ENCODE assay signal across 7 cellular contexts in the genomic region with DNA sequence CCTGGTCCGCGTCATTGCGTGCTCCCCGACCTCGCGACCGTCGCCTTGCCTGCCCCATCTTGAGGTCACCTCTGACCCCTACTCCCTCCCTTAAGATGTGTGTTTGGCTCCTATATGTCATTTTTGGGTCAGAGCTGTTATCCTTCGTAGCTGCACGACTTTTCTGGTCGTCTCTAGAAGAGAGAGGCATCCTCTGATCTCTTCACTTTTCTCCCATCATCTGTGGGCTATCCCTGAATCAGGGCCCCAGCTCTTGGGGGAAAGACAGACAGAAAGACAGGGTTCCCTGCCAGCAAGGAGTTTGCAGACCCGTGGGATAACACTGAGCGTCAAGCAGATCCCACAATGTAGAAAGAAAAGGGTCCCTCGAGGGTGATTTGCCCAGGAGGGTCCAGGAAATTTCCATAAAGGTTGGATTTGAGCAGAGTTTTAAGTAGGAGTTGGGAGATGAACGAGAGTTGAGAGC. TPM values are rescaled to one million over a fixed set of nuclear protein-coding genes. Genes with fewer than 3 reads are reported as not detected.
DNase-seq lines count a peak whose midpoint lies in the region; FAIRE-seq and TF ChIP-seq lines count a peak whose summit lies in the region.

No MANE protein-coding gene starts in this region.

- TF ChIP-seq EP300 in suprapubic skin (IDR thresholded peaks at IDR 0.05): no peak

- H3K4me1 ChIP-seq in HUES48 (ENCODE audit: control insufficient read depth, insufficient read depth, low read length) (peaks cover 3% of the 10 kb centered on the region; the same call in 1 of the 2 replicates), kidney (ENCODE audit: control insufficient read depth in 1 of 2, insufficient read depth in 1 of 2, low read depth in 1 of 2, low read length in 2 of 2) (peaks cover 18 to 23% of the 10 kb centered on the region in 2 donors), suprapubic skin (peaks cover 46% of the 10 kb centered on the region)

- no peak for TF ChIP-seq CTCF in kidney (IDR thresholded peaks at IDR 0.05; ENCODE audit: borderline replicate concordance, extremely low read depth, insufficient read depth)
- TF ChIP-seq CTCF in suprapubic skin (IDR thresholded peaks at IDR 0.05): no peak

- H3K9me3 Mint-ChIP-seq in activated naive CD8-positive, alpha-beta T cell treated with anti-CD3 and anti-CD28 coated beads for 36 hours: no peaks in the 10 kb centered on the region

- 4% methylated on average over 15 of the region's 15 CpGs for WGBS in suprapubic skin

- intact Hi-C loops in kidney (cut with DNase I): no loop called here

- H3K27ac ChIP-seq in HUES48 (ENCODE audit: low read depth, low read length) (no peak overlapping the region), kidney (ENCODE audit: low read depth in 2 of 2, low read length in 2 of 2) (peak overlapping the region; percentile 35 to 82), suprapubic skin (peak overlapping the region; percentile 94)

- FAIRE-seq in kidney (lab: Jason Lieb, UNC): no peak

- H3K36me3 ChIP-seq in HUES48 (ENCODE audit: control insufficient read depth, insufficient read depth, low read length) (no peaks in the 10 kb centered on the region), kidney (ENCODE audit: control insufficient read depth in 1 of 2, insufficient read depth in 2 of 2, low read length in 2 of 2) (no peaks in the 10 kb centered on the region), suprapubic skin (no peaks in the 10 kb centered on the region)

- peak overlapping the region; percentile 35 for H3K9ac ChIP-seq in HUES48 (ENCODE audit: low read depth, low read length)
- H3K9ac ChIP-seq in kidney (ENCODE audit: low read length in 2 of 2): peak overlapping the region; percentile 43 to 98

- H3K27me3 ChIP-seq in HUES48 (ENCODE audit: control insufficient read depth, insufficient read depth, low read length): peaks cover 22% of the 10 kb centered on the region
- no peaks in the 10 kb centered on the region for H3K27me3 ChIP-seq in suprapubic skin

- H3K9me3 ChIP-seq in HUES48 (ENCODE audit: control insufficient read depth, insufficient read depth, low read length) (peaks cover 29% of the 10 kb centered on the region), kidney (ENCODE audit: control insufficient read depth in 1 of 2, low read length in 2 of 2) (no peaks in the 10 kb centered on the region), suprapubic skin (no peaks in the 10 kb centered on the region)

- peak overlapping the region; percentile 93 for H3K27ac Mint-ChIP-seq in activated naive CD8-positive, alpha-beta T cell treated with anti-CD3 and anti-CD28 coated beads for 36 hours

- no peaks in the 10 kb centered on the region for H3K27me3 Mint-ChIP-seq in activated naive CD8-positive, alpha-beta T cell treated with anti-CD3 and anti-CD28 coated beads for 36 hours

- H3K36me3 Mint-ChIP-seq in activated naive CD8-positive, alpha-beta T cell treated with anti-CD3 and anti-CD28 coated beads for 36 hours: peaks cover 11% of the 10 kb centered on the region

- H3K4me3 Mint-ChIP-seq in activated naive CD8-positive, alpha-beta T cell treated with anti-CD3 and anti-CD28 coated beads for 36 hours: peak overlapping the region; percentile 93

- no peak for DNase-seq in activated naive CD8-positive, alpha-beta T cell treated with anti-CD3 and anti-CD28 coated beads for 36 hours
- DNase-seq in kidney (no peak), suprapubic skin (ENCODE audit: low spot score in 2 of 2) (no peak), superior temporal gyrus (ENCODE audit: extremely low spot score) (no peak), NCI-H748 treated with DMSO at 0.1 percent for 48 hours (lab: John Stamatoyannopoulos, UW) (no peak)
- no peak for DNase-seq in stimulated activated CD4-positive, alpha-beta T cell treated with anti-CD3 and anti-CD28 coated beads, Interleukin-2, amount 100 ng/mL, for 48 hours

- H3K4me1 Mint-ChIP-seq in activated naive CD8-positive, alpha-beta T cell treated with anti-CD3 and anti-CD28 coated beads for 36 hours: peaks cover 42% of the 10 kb centered on the region

- no peak for TF ChIP-seq POLR2A in suprapubic skin (IDR thresholded peaks at IDR 0.05)

- H3K4me3 ChIP-seq in HUES48 (ENCODE audit: low read depth, low read length) (peak overlapping the region; percentile 84), kidney (ENCODE audit: low read length in 2 of 2) (peak overlapping the region; percentile 81 to 99), suprapubic skin (peak overlapping the region; percentile 98)

RNA-seq across cellular contexts. Expression of gene FAM120B, which starts 0.6 kb away (rescaled TPM):
- 10 to 100 TPM; 19.4 to 19.7 TPM for total RNA-seq in activated naive CD8-positive, alpha-beta T cell treated with anti-CD3 and anti-CD28 coated beads for 36 hours
- 34.8 TPM for total RNA-seq in kidney
- 16.5 TPM for polyA plus RNA-seq in kidney (ENCODE audit: insufficient read depth, low read depth, low replicate concordance)
- 10 to 100 TPM; 19.9 to 55.4 (median 27.6) TPM for total RNA-seq in suprapubic skin

RNA-seq across cellular contexts. Expression of gene DLL1, which starts 16.2 kb away (rescaled TPM):
- 1 to 10 TPM; 4.0 to 4.3 TPM for total RNA-seq in activated naive CD8-positive, alpha-beta T cell treated with anti-CD3 and anti-CD28 coated beads for 36 hours
- 11.9 TPM for total RNA-seq in kidney
- polyA plus RNA-seq in kidney (ENCODE audit: insufficient read depth, low read depth, low replicate concordance): 4.5 TPM
- total RNA-seq in suprapubic skin: 10 to 100 TPM; 32.6 to 75.6 (median 46.9) TPM
